Comparison of ENCODE assay signal across 1 cellular context in the genomic region with DNA sequence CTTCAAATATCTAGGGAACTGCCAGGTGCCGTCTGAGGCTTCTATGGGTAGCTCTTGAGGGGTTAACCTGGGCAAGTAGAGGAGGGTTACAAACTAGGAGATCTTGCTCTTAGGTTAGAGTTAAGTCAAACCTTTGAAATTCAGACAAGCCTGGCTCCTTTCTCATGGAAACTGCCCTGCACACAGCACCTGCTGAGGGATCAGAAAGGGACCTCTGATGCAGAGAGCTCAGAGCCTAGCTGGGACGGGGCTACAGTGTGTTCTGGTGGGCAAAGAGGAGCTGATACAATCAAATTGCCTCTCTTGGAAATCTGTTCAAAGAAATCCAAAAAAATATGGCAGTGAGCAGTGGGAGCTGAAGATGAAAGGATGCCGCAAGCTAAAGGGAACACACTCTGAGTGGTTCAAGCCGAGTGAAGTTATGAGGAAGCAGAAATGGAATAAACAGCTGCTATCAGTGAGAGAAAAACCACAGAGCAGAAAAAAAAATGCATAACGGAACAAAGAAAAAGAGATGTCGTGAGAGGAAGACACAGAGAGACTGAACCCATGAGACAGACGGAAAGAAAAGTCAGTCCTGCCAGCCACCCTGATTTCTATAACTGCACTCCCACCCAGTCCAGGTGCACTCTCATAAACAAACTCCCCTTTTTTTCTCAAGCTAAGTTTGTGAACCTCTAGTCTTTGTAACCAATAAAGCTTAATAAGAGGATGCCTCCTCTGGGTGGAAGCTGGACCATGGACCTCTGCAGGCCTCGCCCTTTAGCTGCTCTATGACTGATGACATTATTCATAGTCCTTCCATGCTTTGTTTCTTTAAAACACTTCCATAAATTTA.
A peak's percentile ranks its signal among the peaks of the same experiment; 100 is the strongest.
TF ChIP-seq lines count a peak whose summit lies in the region.

No MANE protein-coding gene starts in this region.

TF ChIP-seq in H1, 55 proteins besides CTCF, POLR2A, EP300 and RAD21:
- no peak for TF ChIP-seq BCL11A (IDR thresholded peaks at IDR 0.05; ENCODE audit: low read depth in 2 of 2, low read length in 2 of 2)
- peak; percentile 88 for TF ChIP-seq POU5F1 (IDR thresholded peaks at IDR 0.05; ENCODE audit: low read depth, low read length)
